In genomic region chr18:27735117-27735516, GRCh38 we compare ENCODE assay signal across 22 cellular contexts.
DNase-seq lines count a peak whose midpoint lies in the region; ATAC-seq and TF ChIP-seq lines count a peak whose summit lies in the region.
"Had no signal": no experiment of that assay in that cellular context is flagged by ENCODE, and none has a peak within 500 bp of the region (broad histone marks: within the 10 kb centered on the region; RNA-seq: fewer than 3 reads in every experiment).

No MANE protein-coding gene starts in this region.

- peaks cover 9% of the 10 kb centered on the region for H3K9me3 Mint-ChIP-seq in activated T-helper 1 cell treated with anti-CD3 and anti-CD28 coated beads, Interleukin-12 subunit alpha, Interleukin-12 subunit beta, Interleukin-2, Interleukin-4 antibody, amounts not matched to agents 30 ng/mL and 10 ng/mL and 1 ng/mL, durations not matched to agents 14 hours and 24 hours and 36 hours

- TF ChIP-seq POLR2A in gastrocnemius medialis (IDR thresholded peaks at IDR 0.05), result no peak
- no peak for TF ChIP-seq POLR2A in esophagus squamous epithelium (IDR thresholded peaks at IDR 0.05)

- no peak for ATAC-seq in gastrocnemius medialis

- H3K36me3 Mint-ChIP-seq in activated T-helper 1 cell treated with anti-CD3 and anti-CD28 coated beads, Interleukin-12 subunit alpha, Interleukin-12 subunit beta, Interleukin-2, Interleukin-4 antibody, amounts not matched to agents 30 ng/mL and 10 ng/mL and 1 ng/mL, durations not matched to agents 14 hours and 24 hours and 36 hours (ENCODE audit: low read depth), result no peaks in the 10 kb centered on the region
- H3K36me3 Mint-ChIP-seq: CD4-positive, alpha-beta memory T cell had no signal

- CTCF ChIA-PET in HEK293 (lab: Yijun Ruan, JAX), result interaction anchor here (0.9 to 2.0 kb wide), 2 partner anchors 15 to 18 kb away, joined by 3 to 8 read pairs; no protein-coding TSS in a partner anchor

- DNase-seq in NCI-H1436 (lab: John Stamatoyannopoulos, UW) (peak; percentile 10), NCI-H1436 treated with DMSO at 0.1 percent for 48 hours (lab: John Stamatoyannopoulos, UW) (no peak), NCI-H69 (lab: John Stamatoyannopoulos, UW) (peak; percentile 17), epithelial cell of esophagus (ENCODE audit: low read depth) (peak; percentile 14), gastrocnemius medialis (no peak), esophagus squamous epithelium (lab: John Stamatoyannopoulos, UW) (no peak)
- DNase-seq in activated T-helper 1 cell treated with anti-CD3 and anti-CD28 coated beads, Interleukin-12 subunit alpha, Interleukin-12 subunit beta, Interleukin-2, Interleukin-4 antibody, amounts not matched to agents 30 ng/mL and 10 ng/mL and 1 ng/mL, durations not matched to agents 14 hours and 24 hours and 36 hours (ENCODE audit: low spot score), result no peak
- DNase-seq: 8988T; Caco-2; CD4-positive, alpha-beta memory T cell; DMS 273 treated with DMSO at 0.1 percent for 48 hours; H9; KBM-7; MM.1S; NCI-H1048; NCI-H146; NCI-H2029; NCI-H2171 treated with DMSO at 0.1 percent for 48 hours; NCI-H774 had no signal

- H3K4me3 Mint-ChIP-seq in activated T-helper 1 cell treated with anti-CD3 and anti-CD28 coated beads, Interleukin-12 subunit alpha, Interleukin-12 subunit beta, Interleukin-2, Interleukin-4 antibody, amounts not matched to agents 30 ng/mL and 10 ng/mL and 1 ng/mL, durations not matched to agents 14 hours and 24 hours and 36 hours, result no peak overlapping the region
- H3K4me3 Mint-ChIP-seq: CD4-positive, alpha-beta memory T cell; H9 had no signal

- in situ Hi-C loops in gastrocnemius medialis (cut with MboI; ENCODE audit: low sequenced_read_pairs in 4 of 4), result no loop called here

- no peaks in the 10 kb centered on the region for H3K27me3 Mint-ChIP-seq in activated T-helper 1 cell treated with anti-CD3 and anti-CD28 coated beads, Interleukin-12 subunit alpha, Interleukin-12 subunit beta, Interleukin-2, Interleukin-4 antibody, amounts not matched to agents 30 ng/mL and 10 ng/mL and 1 ng/mL, durations not matched to agents 14 hours and 24 hours and 36 hours (ENCODE audit: insufficient read depth)
- H3K27me3 Mint-ChIP-seq: CD4-positive, alpha-beta memory T cell had no signal

- H3K27ac ChIP-seq in HEK293 (ENCODE audit: extremely low read depth, low read depth, low read length) (no peak overlapping the region), gastrocnemius medialis (no peak overlapping the region), esophagus squamous epithelium (no peak overlapping the region)
- H3K27ac ChIP-seq: BLaER1 treated with 17β-estradiol and CSF1 and Interleukin-3, amounts not matched to agents 10 nM and 100 nM; HL-60 had no signal

- H3K27me3 ChIP-seq in gastrocnemius medialis, result no peaks in the 10 kb centered on the region
- H3K27me3 ChIP-seq in esophagus squamous epithelium, result no peaks in the 10 kb centered on the region
- H3K27me3 ChIP-seq: BLaER1 treated with 17β-estradiol and CSF1 and Interleukin-3, amounts not matched to agents 10 nM and 100 nM had no signal

- TF ChIP-seq CTCF in HEK293 (tag by site-specific recombination; IDR thresholded peaks at IDR 0.05) (no peak), epithelial cell of esophagus (IDR thresholded peaks at IDR 0.05; ENCODE audit: insufficient read depth, low read depth, low read length, missing control alignments) (no peak), gastrocnemius medialis (IDR thresholded peaks at IDR 0.05 in 4 of 5, conservative IDR thresholded peaks at IDR 0.05 in 1 of 5) (no peak), esophagus squamous epithelium (IDR thresholded peaks at IDR 0.05) (no peak)

- H3K4me3 ChIP-seq in HEK293 (ENCODE audit: low read depth, low read length), result no peak overlapping the region
- no peak overlapping the region for H3K4me3 ChIP-seq in epithelial cell of esophagus (ENCODE audit: low read length)
- H3K4me3 ChIP-seq in gastrocnemius medialis, result no peak overlapping the region
- no peak overlapping the region for H3K4me3 ChIP-seq in esophagus squamous epithelium
- H3K4me3 ChIP-seq: BLaER1 treated with 17β-estradiol and CSF1 and Interleukin-3, amounts not matched to agents 10 nM and 100 nM had no signal

- H3K9me3 ChIP-seq in HEK293 (ENCODE audit: control insufficient read depth, insufficient read depth, low read depth, low read length), result no peaks in the 10 kb centered on the region
- no peaks in the 10 kb centered on the region for H3K9me3 ChIP-seq in gastrocnemius medialis
- H3K9me3 ChIP-seq in esophagus squamous epithelium, result no peaks in the 10 kb centered on the region
- H3K9me3 ChIP-seq: Caco-2 had no signal

- intact Hi-C loops in gastrocnemius medialis (cut with DNase I; ENCODE audit: low total_unique reads) (no loop called here), esophagus squamous epithelium (cut with DNase I) (no loop called here)
- intact Hi-C loops in activated T-helper 1 cell treated with anti-CD3 and anti-CD28 coated beads, Interleukin-12 subunit alpha, Interleukin-12 subunit beta, Interleukin-2, Interleukin-4 antibody, amounts not matched to agents 30 ng/mL and 10 ng/mL and 1 ng/mL, durations not matched to agents 14 hours and 24 hours and 36 hours (cut with micrococcal nuclease), result no loop called here

- H3K4me1 ChIP-seq in HEK293 (ENCODE audit: control insufficient read depth, insufficient read depth, low read length) (no peaks in the 10 kb centered on the region), gastrocnemius medialis (no peaks in the 10 kb centered on the region), esophagus squamous epithelium (no peaks in the 10 kb centered on the region)
- H3K4me1 ChIP-seq: BLaER1 treated with 17β-estradiol and CSF1 and Interleukin-3, amounts not matched to agents 10 nM and 100 nM; Caco-2 had no signal

- POLR2A ChIA-PET in HEK293 (lab: Yijun Ruan, JAX), result no interaction called here

- H3K27ac Mint-ChIP-seq in activated T-helper 1 cell treated with anti-CD3 and anti-CD28 coated beads, Interleukin-12 subunit alpha, Interleukin-12 subunit beta, Interleukin-2, Interleukin-4 antibody, amounts not matched to agents 30 ng/mL and 10 ng/mL and 1 ng/mL, durations not matched to agents 14 hours and 24 hours and 36 hours, result no peak overlapping the region
- H3K27ac Mint-ChIP-seq: CD4-positive, alpha-beta memory T cell; H9 had no signal

- no peaks in the 10 kb centered on the region for H3K36me3 ChIP-seq in HEK293 (ENCODE audit: control insufficient read depth in 2 of 2, insufficient read depth in 1 of 2, low read length in 2 of 2)
- H3K36me3 ChIP-seq in gastrocnemius medialis, result no peaks in the 10 kb centered on the region
- H3K36me3 ChIP-seq in esophagus squamous epithelium, result no peaks in the 10 kb centered on the region
- H3K36me3 ChIP-seq: BLaER1 treated with 17β-estradiol and CSF1 and Interleukin-3, amounts not matched to agents 10 nM and 100 nM had no signal

- H3K4me1 Mint-ChIP-seq in activated T-helper 1 cell treated with anti-CD3 and anti-CD28 coated beads, Interleukin-12 subunit alpha, Interleukin-12 subunit beta, Interleukin-2, Interleukin-4 antibody, amounts not matched to agents 30 ng/mL and 10 ng/mL and 1 ng/mL, durations not matched to agents 14 hours and 24 hours and 36 hours (ENCODE audit: low read depth), result no peaks in the 10 kb centered on the region
- H3K4me1 Mint-ChIP-seq: CD4-positive, alpha-beta memory T cell had no signal

- WGBS in esophagus squamous epithelium, 2 donors, result 58 to 70% methylated on average over 1 of the region's 1 CpG

TF ChIP-seq in HEK293, 187 proteins besides CTCF, POLR2A, EP300 and RAD21:
- TF ChIP-seq ATF2 (tag by site-specific recombination; IDR thresholded peaks at IDR 0.05; ENCODE audit: low read depth) (0 out of 2 replicates have a peak, but pooled peaks have one; percentile 46), ZNF239 (tag by site-specific recombination; IDR thresholded peaks at IDR 0.05) (no peak), ZNF324 (tag by site-specific recombination; IDR thresholded peaks at IDR 0.05) (no peak)

Comparison
In these comparisons a context has a peak if more than half of its experiments do, and no peak if none do; other contexts are left out.
1. DNase-seq: peak in NCI-H1436 (single experiment), NCI-H69 (single experiment) and epithelial cell of esophagus (single experiment); none in NCI-H1436 treated with DMSO at 0.1 percent for 48 hours (single experiment), gastrocnemius medialis (0 of 2), esophagus squamous epithelium (single experiment) and activated T-helper 1 cell treated with anti-CD3 and anti-CD28 coated beads, Interleukin-12 subunit alpha, Interleukin-12 subunit beta, Interleukin-2, Interleukin-4 antibody, amounts not matched to agents 30 ng/mL and 10 ng/mL and 1 ng/mL, durations not matched to agents 14 hours and 24 hours and 36 hours (single experiment).